ENCODE assay signal across 21 cellular contexts in the genomic region with DNA sequence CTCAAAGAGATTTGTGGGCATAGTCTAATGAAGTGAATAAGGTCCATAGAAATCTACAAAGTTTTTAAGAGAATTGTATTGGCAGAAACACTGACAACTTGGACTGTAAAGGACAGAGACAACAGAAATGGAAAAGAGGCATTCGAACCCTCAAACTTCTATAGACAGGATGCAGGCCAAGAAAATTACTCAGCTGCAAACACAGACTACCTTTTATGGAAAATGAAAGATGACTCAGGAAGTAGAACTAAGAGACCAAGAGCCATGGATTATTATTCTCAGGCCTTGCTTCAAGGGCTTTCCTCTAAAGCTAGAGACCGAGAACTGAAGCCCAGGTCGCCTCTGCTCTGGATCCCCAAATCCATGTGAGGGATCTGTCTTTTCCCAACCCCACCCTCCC. TPM values are rescaled to one million over a fixed set of nuclear protein-coding genes. Genes with fewer than 3 reads are reported as not detected.
DNase-seq lines count a peak whose midpoint lies in the region; ATAC-seq and TF ChIP-seq lines count a peak whose summit lies in the region.
"Had no signal": no experiment of that assay in that cellular context is flagged by ENCODE, and none has a peak within 500 bp of the region (broad histone marks: within the 10 kb centered on the region; RNA-seq: fewer than 3 reads in every experiment).

No MANE protein-coding gene starts in this region.

- no peak overlapping the region for H3K27ac ChIP-seq in Karpas-422 (ENCODE audit: low read length)
- H3K27ac ChIP-seq: KMS-11 had no signal

- peaks cover 55% of the 10 kb centered on the region for H3K4me1 Mint-ChIP-seq in activated T-cell treated with anti-CD3 and anti-CD28 coated beads, Interleukin-2, amount 50 U/mL, for 72 hours (ENCODE audit: low read depth)
- H3K4me1 Mint-ChIP-seq in activated T-cell treated with anti-CD3 and anti-CD28 coated beads, Interleukin-2, amount 50 U/mL, for 4 hours (ENCODE audit: low read depth) = peaks cover 17% of the 10 kb centered on the region
- peaks cover 34% of the 10 kb centered on the region for H3K4me1 Mint-ChIP-seq in activated CD4-positive, alpha-beta memory T cell treated with anti-CD3 and anti-CD28 coated beads for 36 hours (ENCODE audit: low read depth)
- peaks cover 21% of the 10 kb centered on the region for H3K4me1 Mint-ChIP-seq in neural crest cell

- H3K4me1 ChIP-seq in Karpas-422 (ENCODE audit: low read length) = peaks cover 39% of the 10 kb centered on the region

- no peaks in the 10 kb centered on the region for H3K79me2 ChIP-seq in Karpas-422 (ENCODE audit: low read length)

- H3K9me3 ChIP-seq in Karpas-422 (ENCODE audit: low read length) = no peaks in the 10 kb centered on the region

- intact Hi-C loops in activated CD4-positive, alpha-beta memory T cell treated with anti-CD3 and anti-CD28 coated beads for 36 hours (cut with micrococcal nuclease) = no loop called here

- CTCF ChIA-PET in activated CD4-positive, alpha-beta memory T cell treated with anti-CD3 and anti-CD28 coated beads for 36 hours (lab: Charles Lee) = interaction anchor here (1.9 kb wide), 1 partner anchor 16 kb away, joined by 5 read pairs; no protein-coding TSS in a partner anchor

- no peak overlapping the region for H3K4me2 ChIP-seq in Karpas-422 (ENCODE audit: low read depth, low read length, poor library complexity, severe bottlenecking)
- H3K4me2 ChIP-seq: KMS-11 had no signal

- no peak for TF ChIP-seq CTCF in neural crest cell (conservative IDR thresholded peaks at IDR 0.05)

- H3K27me3 Mint-ChIP-seq in activated T-cell treated with anti-CD3 and anti-CD28 coated beads, Interleukin-2, amount 50 U/mL, for 72 hours (ENCODE audit: low read depth) = no peaks in the 10 kb centered on the region
- no peaks in the 10 kb centered on the region for H3K27me3 Mint-ChIP-seq in activated T-cell treated with anti-CD3 and anti-CD28 coated beads, Interleukin-2, amount 50 U/mL, for 4 hours (ENCODE audit: low read depth)
- H3K27me3 Mint-ChIP-seq in activated CD4-positive, alpha-beta memory T cell treated with anti-CD3 and anti-CD28 coated beads for 36 hours = no peaks in the 10 kb centered on the region
- H3K27me3 Mint-ChIP-seq in neural crest cell (ENCODE audit: low read depth) = peaks cover 21% of the 10 kb centered on the region

- peaks cover 2 to 4% of the 10 kb centered on the region in 2 donors for H3K9me3 Mint-ChIP-seq in activated T-cell treated with anti-CD3 and anti-CD28 coated beads, Interleukin-2, amount 50 U/mL, for 72 hours
- H3K9me3 Mint-ChIP-seq in activated T-cell treated with anti-CD3 and anti-CD28 coated beads, Interleukin-2, amount 50 U/mL, for 4 hours = no peaks in the 10 kb centered on the region
- H3K9me3 Mint-ChIP-seq in activated CD4-positive, alpha-beta memory T cell treated with anti-CD3 and anti-CD28 coated beads for 36 hours = no peaks in the 10 kb centered on the region
- H3K9me3 Mint-ChIP-seq in neural crest cell = peaks cover 8% of the 10 kb centered on the region

- POLR2A ChIA-PET in activated CD4-positive, alpha-beta memory T cell treated with anti-CD3 and anti-CD28 coated beads for 36 hours (lab: Charles Lee) = interaction anchor here (0.9 to 1.2 kb wide), 2 partner anchors 24 to 31 kb away, joined by 3 read pairs; a partner anchor contains a TSS

- no peaks in the 10 kb centered on the region for H3K9me2 ChIP-seq in Karpas-422 (replicated peaks; ENCODE audit: insufficient read depth, low read length)

- no peak for ATAC-seq in activated T-cell treated with anti-CD3 and anti-CD28 coated beads, Interleukin-2, amount 50 U/mL, for 72 hours (replicated peaks in 1 of 2)
- no peak for ATAC-seq in activated T-cell treated with anti-CD3 and anti-CD28 coated beads, Interleukin-2, amount 50 U/mL, for 4 hours

- H3K4me3 ChIP-seq in Karpas-422 (ENCODE audit: low read length) = no peak overlapping the region

- no peaks in the 10 kb centered on the region for H3K36me3 ChIP-seq in Karpas-422 (ENCODE audit: insufficient read depth, low read length)

- H4K20me1 ChIP-seq in Karpas-422 (ENCODE audit: insufficient read depth, low read depth, low read length) = peaks cover 6% of the 10 kb centered on the region; the same call in 1 of the 2 replicates

- no peak overlapping the region for H3K9ac ChIP-seq in Karpas-422 (ENCODE audit: low read length)
- H3K9ac ChIP-seq: KMS-11 had no signal

- no peaks in the 10 kb centered on the region for H3K27me3 ChIP-seq in Karpas-422 (ENCODE audit: low read length)

- H3K27ac Mint-ChIP-seq in activated T-cell treated with anti-CD3 and anti-CD28 coated beads, Interleukin-2, amount 50 U/mL, for 72 hours = no peak overlapping the region
- H3K27ac Mint-ChIP-seq in activated CD4-positive, alpha-beta memory T cell treated with anti-CD3 and anti-CD28 coated beads for 36 hours = peak overlapping the region; percentile 72
- no peak overlapping the region for H3K27ac Mint-ChIP-seq in neural crest cell (ENCODE audit: unreplicated experiment)

- DNase-seq in activated T-cell treated with anti-CD3 and anti-CD28 coated beads, Interleukin-2, amount 50 U/mL, for 72 hours = no peak
- no peak for DNase-seq in activated T-cell treated with anti-CD3 and anti-CD28 coated beads, Interleukin-2, amount 50 U/mL, for 4 hours
- DNase-seq in Karpas-422 = peak; percentile 37
- no peak for DNase-seq in activated CD4-positive, alpha-beta memory T cell treated with anti-CD3 and anti-CD28 coated beads for 36 hours
- DNase-seq in neural crest cell (ENCODE audit: low read depth, low spot score) = no peak
- DNase-seq in NCI-H526 (lab: John Stamatoyannopoulos, UW) = no peak
- no peak for DNase-seq in middle frontal gyrus (ENCODE audit: extremely low spot score, low spot score)
- DNase-seq: ACHN; AML-193; DMS 273 treated with DMSO at 0.1 percent for 48 hours; GF-D8; GOT3; MM.1S; NCI-H187; NCI-H345; NCI-H69; NK-92 treated with Interleukin-12 subunit alpha and Interleukin-12 subunit beta, amount 100 ng/mL, for 24 hours; RPMI8226 had no signal

- peak overlapping the region; percentile 37 to 59 for H3K4me3 Mint-ChIP-seq in activated T-cell treated with anti-CD3 and anti-CD28 coated beads, Interleukin-2, amount 50 U/mL, for 72 hours
- no peak overlapping the region for H3K4me3 Mint-ChIP-seq in activated T-cell treated with anti-CD3 and anti-CD28 coated beads, Interleukin-2, amount 50 U/mL, for 4 hours
- no peak overlapping the region for H3K4me3 Mint-ChIP-seq in activated CD4-positive, alpha-beta memory T cell treated with anti-CD3 and anti-CD28 coated beads for 36 hours
- H3K4me3 Mint-ChIP-seq in neural crest cell = peak overlapping the region; percentile 48

- H2AFZ ChIP-seq in Karpas-422 (ENCODE audit: low read length) = no peak overlapping the region

- peaks cover 0 to 2% of the 10 kb centered on the region in 2 donors for H3K36me3 Mint-ChIP-seq in activated T-cell treated with anti-CD3 and anti-CD28 coated beads, Interleukin-2, amount 50 U/mL, for 72 hours (ENCODE audit: insufficient read depth in 2 of 2)
- H3K36me3 Mint-ChIP-seq in activated T-cell treated with anti-CD3 and anti-CD28 coated beads, Interleukin-2, amount 50 U/mL, for 4 hours (ENCODE audit: insufficient read depth) = no peaks in the 10 kb centered on the region
- no peaks in the 10 kb centered on the region for H3K36me3 Mint-ChIP-seq in activated CD4-positive, alpha-beta memory T cell treated with anti-CD3 and anti-CD28 coated beads for 36 hours
- no peaks in the 10 kb centered on the region for H3K36me3 Mint-ChIP-seq in neural crest cell (ENCODE audit: low read depth)
- H3K36me3 Mint-ChIP-seq: CD14-positive monocyte had no signal

RNA-seq across cellular contexts. Expression of a gene that starts 3.8 kb away (rescaled TPM):
- total RNA-seq in activated T-cell treated with anti-CD3 and anti-CD28 coated beads, Interleukin-2, amount 50 U/mL, for 72 hours = 1 to 10 TPM; 6.2 to 6.6 TPM
- total RNA-seq in activated T-cell treated with anti-CD3 and anti-CD28 coated beads, Interleukin-2, amount 50 U/mL, for 4 hours = 1 to 10 TPM; 4.9 to 8.5 (median 7.8) TPM
- total RNA-seq in Karpas-422 (2014; rRNA removed; shearing (Covaris generic); ENCODE audit: low replicate concordance) = 5.6 and 6.7 TPM in 2 replicates
- 1 to 10 TPM; 7.0 to 8.5 TPM for total RNA-seq in activated CD4-positive, alpha-beta memory T cell treated with anti-CD3 and anti-CD28 coated beads for 36 hours
- 13.3 and 13.6 TPM in 2 replicates for total RNA-seq in neural crest cell

RNA-seq across cellular contexts. Expression of a gene that starts 17.3 kb away (rescaled TPM):
- 10 to 100 TPM; 48.3 to 56.9 TPM for total RNA-seq in activated T-cell treated with anti-CD3 and anti-CD28 coated beads, Interleukin-2, amount 50 U/mL, for 72 hours
- 100 to 1,000 TPM; 123 to 142 (median 132) TPM for total RNA-seq in activated T-cell treated with anti-CD3 and anti-CD28 coated beads, Interleukin-2, amount 50 U/mL, for 4 hours
- total RNA-seq in Karpas-422 (2014; rRNA removed; shearing (Covaris generic); ENCODE audit: low replicate concordance) = 77.9 and 91.5 TPM in 2 replicates
- 10 to 100 TPM; 76.1 to 89.7 TPM for total RNA-seq in activated CD4-positive, alpha-beta memory T cell treated with anti-CD3 and anti-CD28 coated beads for 36 hours
- 66.8 and 68.9 TPM in 2 replicates for total RNA-seq in neural crest cell

RNA-seq across cellular contexts. Expression of a gene that starts 24.3 kb away (rescaled TPM):
- total RNA-seq in activated T-cell treated with anti-CD3 and anti-CD28 coated beads, Interleukin-2, amount 50 U/mL, for 72 hours = 10 to 100 TPM; 57.4 to 66.6 TPM
- total RNA-seq in activated T-cell treated with anti-CD3 and anti-CD28 coated beads, Interleukin-2, amount 50 U/mL, for 4 hours = 100 to 1,000 TPM; 124 to 141 (median 129) TPM
- total RNA-seq in Karpas-422 (2014; rRNA removed; shearing (Covaris generic); ENCODE audit: low replicate concordance) = 69.6 and 80.4 TPM in 2 replicates
- 100 to 1,000 TPM; 104 to 106 TPM for total RNA-seq in activated CD4-positive, alpha-beta memory T cell treated with anti-CD3 and anti-CD28 coated beads for 36 hours
- total RNA-seq in neural crest cell = 91.4 and 92.7 TPM in 2 replicates

RNA-seq across cellular contexts. Expression of a gene that starts 42.1 kb away (rescaled TPM):
- total RNA-seq in activated T-cell treated with anti-CD3 and anti-CD28 coated beads, Interleukin-2, amount 50 U/mL, for 72 hours = not detected
- total RNA-seq in activated T-cell treated with anti-CD3 and anti-CD28 coated beads, Interleukin-2, amount 50 U/mL, for 4 hours = not detected
- not detected in 2 replicates for total RNA-seq in Karpas-422 (2014; rRNA removed; shearing (Covaris generic); ENCODE audit: low replicate concordance)
- total RNA-seq in activated CD4-positive, alpha-beta memory T cell treated with anti-CD3 and anti-CD28 coated beads for 36 hours = not detected
- 0.14 and 0.63 TPM in 2 replicates for total RNA-seq in neural crest cell
- total RNA-seq: OCI-LY7 had no signal

RNA-seq across cellular contexts. Expression of a gene that starts 47.5 kb away (rescaled TPM):
- 10 to 100 TPM; 18.1 to 18.8 TPM for total RNA-seq in activated T-cell treated with anti-CD3 and anti-CD28 coated beads, Interleukin-2, amount 50 U/mL, for 72 hours
- 10 to 100 TPM; 13.1 to 13.8 (median 13.6) TPM for total RNA-seq in activated T-cell treated with anti-CD3 and anti-CD28 coated beads, Interleukin-2, amount 50 U/mL, for 4 hours
- 9.1 and 37.3 TPM in 2 replicates for total RNA-seq in Karpas-422 (2014; rRNA removed; shearing (Covaris generic); ENCODE audit: low replicate concordance)
- 10 to 100 TPM; 11.1 to 13.2 TPM for total RNA-seq in activated CD4-positive, alpha-beta memory T cell treated with anti-CD3 and anti-CD28 coated beads for 36 hours
- 54.7 and 56.1 TPM in 2 replicates for total RNA-seq in neural crest cell

Comparison
In these comparisons a context has a peak if more than half of its experiments do, and no peak if none do; other contexts are left out.
1. H3K4me3 Mint-ChIP-seq: peak in activated T-cell treated with anti-CD3 and anti-CD28 coated beads, Interleukin-2, amount 50 U/mL, for 72 hours (2 of 2) and neural crest cell (single experiment); none in activated T-cell treated with anti-CD3 and anti-CD28 coated beads, Interleukin-2, amount 50 U/mL, for 4 hours (single experiment) and activated CD4-positive, alpha-beta memory T cell treated with anti-CD3 and anti-CD28 coated beads for 36 hours (single experiment).